In the genomic region with DNA sequence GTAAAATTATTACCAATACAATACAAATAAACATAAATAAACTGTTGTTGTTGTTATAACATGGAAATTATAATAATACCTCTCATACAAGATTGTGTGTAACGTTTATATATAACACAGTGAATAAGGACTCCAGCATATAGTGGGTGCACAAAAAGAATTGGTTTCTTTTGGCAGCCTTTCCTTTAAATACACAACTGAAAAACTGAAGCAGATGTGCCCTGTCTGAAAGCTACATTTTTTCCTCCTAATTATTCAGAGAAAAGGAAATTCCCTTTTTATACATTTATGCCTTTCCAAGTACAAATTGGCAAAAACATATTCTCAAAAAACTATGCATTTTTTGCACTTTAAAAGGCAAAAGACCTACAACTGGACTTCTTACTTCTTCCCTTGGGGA, we compare ENCODE assay signal across 21 cellular contexts.
"Had no signal": no experiment of that assay in that cellular context is flagged by ENCODE, and none has a peak within 500 bp of the region (broad histone marks: within the 10 kb centered on the region; RNA-seq: fewer than 3 reads in every experiment).

No MANE protein-coding gene starts in this region.

- H3K4me1 Mint-ChIP-seq: activated CD4-positive, alpha-beta T cell treated with anti-CD3 and anti-CD28 coated beads for 36 hours; activated naive CD8-positive, alpha-beta T cell treated with anti-CD3 and anti-CD28 coated beads for 36 hours; stimulated activated naive B cell treated with anti-CD40 and anti-IgM and Interleukin-4, amounts not matched to agents 10 μg/mL and 1 μg/mL and 100 μg/mL, for 72 hours had no signal

- ATAC-seq: activated CD4-positive, alpha-beta T cell treated with anti-CD3 and anti-CD28 coated beads for 36 hours; pancreas; stimulated activated naive B cell treated with anti-CD40 and anti-IgM and Interleukin-4, amounts not matched to agents 10 μg/mL and 1 μg/mL and 100 μg/mL, for 72 hours had no signal

- H3K9me3 Mint-ChIP-seq: activated naive CD4-positive, alpha-beta T cell treated with anti-CD3 and anti-CD28 coated beads for 36 hours; activated naive CD8-positive, alpha-beta T cell treated with anti-CD3 and anti-CD28 coated beads for 36 hours had no signal

- H3K27ac Mint-ChIP-seq: activated CD4-positive, alpha-beta T cell treated with anti-CD3 and anti-CD28 coated beads for 36 hours; activated naive CD4-positive, alpha-beta T cell treated with anti-CD3 and anti-CD28 coated beads for 36 hours; activated naive CD8-positive, alpha-beta T cell treated with anti-CD3 and anti-CD28 coated beads for 36 hours; stimulated activated naive B cell treated with anti-CD40 and anti-IgM and Interleukin-4, amounts not matched to agents 10 μg/mL and 1 μg/mL and 100 μg/mL, for 72 hours had no signal

- H3K27me3 Mint-ChIP-seq: stimulated activated naive B cell treated with anti-CD40 and anti-IgM and Interleukin-4, amounts not matched to agents 10 μg/mL and 1 μg/mL and 100 μg/mL, for 72 hours had no signal

- H3K4me3 ChIP-seq: ascending aorta, esophagus muscularis mucosa, pancreas, prostate gland, smooth muscle cell, stomach, suprapubic skin, tibial nerve had no signal

- DNase-seq: activated CD4-positive, alpha-beta T cell treated with anti-CD3 and anti-CD28 coated beads for 36 hours; activated CD4-positive, CD25-positive, alpha-beta regulatory T cell; activated effector memory CD4-positive, alpha-beta T cell treated with Interleukin-2 at 50 U/mL for 16 hours; activated naive CD4-positive, alpha-beta T cell treated with anti-CD3 and anti-CD28 coated beads for 36 hours; activated naive CD8-positive, alpha-beta T cell treated with anti-CD3 and anti-CD28 coated beads for 36 hours; activated T-cell treated with anti-CD3 and anti-CD28 coated beads for 4 hours; brain microvascular endothelial cell; dermis blood vessel endothelial cell; effector CD4-positive, alpha-beta T cell; mammary epithelial cell; pancreas; retina; stimulated activated CD4-positive, alpha-beta T cell treated with anti-CD3 and anti-CD28 coated beads, Interleukin-1b, Interleukin-23, amount 100 ng/mL, for 48 hours; stimulated activated naive B cell treated with anti-CD40 and anti-IgM and Interleukin-4, amounts not matched to agents 10 μg/mL and 1 μg/mL and 100 μg/mL, for 72 hours; stomach had no signal

- H3K4me3 Mint-ChIP-seq: activated CD4-positive, alpha-beta T cell treated with anti-CD3 and anti-CD28 coated beads for 36 hours; activated naive CD4-positive, alpha-beta T cell treated with anti-CD3 and anti-CD28 coated beads for 36 hours; activated naive CD8-positive, alpha-beta T cell treated with anti-CD3 and anti-CD28 coated beads for 36 hours; stimulated activated naive B cell treated with anti-CD40 and anti-IgM and Interleukin-4, amounts not matched to agents 10 μg/mL and 1 μg/mL and 100 μg/mL, for 72 hours had no signal

- H3K36me3 Mint-ChIP-seq: activated naive CD8-positive, alpha-beta T cell treated with anti-CD3 and anti-CD28 coated beads for 36 hours; stimulated activated naive B cell treated with anti-CD40 and anti-IgM and Interleukin-4, amounts not matched to agents 10 μg/mL and 1 μg/mL and 100 μg/mL, for 72 hours had no signal
